ENCODE assay signal across 8 cellular contexts in genomic region chr2:234881413-234882241, GRCh38.
DNase-seq lines count a peak whose midpoint lies in the region; ATAC-seq and TF ChIP-seq lines count a peak whose summit lies in the region.

No MANE protein-coding gene starts in this region.

- H3K36me3 ChIP-seq in upper lobe of left lung, result no peaks in the 10 kb centered on the region

- peaks cover 9% of the 10 kb centered on the region for H3K27me3 Mint-ChIP-seq in activated T-cell treated with anti-CD3 and anti-CD28 coated beads, Interleukin-2, amount 50 U/mL, for 4 hours (ENCODE audit: low read depth)
- no peaks in the 10 kb centered on the region for H3K27me3 Mint-ChIP-seq in neural crest cell (ENCODE audit: low read depth)

- TF ChIP-seq POLR2A in upper lobe of left lung (IDR thresholded peaks at IDR 0.05), result no peak

- H3K9me3 ChIP-seq in upper lobe of left lung, result no peaks in the 10 kb centered on the region

- no peak overlapping the region for H3K4me3 Mint-ChIP-seq in activated T-cell treated with anti-CD3 and anti-CD28 coated beads, Interleukin-2, amount 50 U/mL, for 4 hours
- no peak overlapping the region for H3K4me3 Mint-ChIP-seq in neural crest cell

- H3K27me3 ChIP-seq in upper lobe of left lung, result no peaks in the 10 kb centered on the region

- H3K4me3 ChIP-seq in GM12875 (ENCODE audit: low read depth, low read length) (no peak overlapping the region), fibroblast of villous mesenchyme (ENCODE audit: low read depth, low read length) (peak overlapping the region; percentile 19), upper lobe of left lung (peak overlapping the region in 2 of 4 donors; percentile 25 to 26)

- no peak for TF ChIP-seq EP300 in upper lobe of left lung (IDR thresholded peaks at IDR 0.05)

- WGBS in upper lobe of left lung, 2 donors, result 33 to 38% methylated on average over 8 of the region's 8 CpGs

- no peak overlapping the region for H3K27ac ChIP-seq in 22Rv1
- H3K27ac ChIP-seq in upper lobe of left lung, result no peak overlapping the region

- peaks cover 0 to 4% (median 1%) of the 10 kb centered on the region in 4 donors for H3K4me1 ChIP-seq in upper lobe of left lung

- no peak overlapping the region for H3K27ac Mint-ChIP-seq in neural crest cell (ENCODE audit: unreplicated experiment)

- DNase-seq in NCI-H446 treated with DMSO at 0.1 percent for 48 hours (lab: John Stamatoyannopoulos, UW) (peak; percentile 14), fibroblast of villous mesenchyme (ENCODE audit: low read depth) (peak; percentile 97), neural crest cell (ENCODE audit: low read depth, low spot score) (peak; percentile 64), upper lobe of left lung (peak in 1 of 2 donors; percentile 83), cerebellar nuclear complex (lab: John Stamatoyannopoulos, UW) (no peak)
- no peak for DNase-seq in activated T-cell treated with anti-CD3 and anti-CD28 coated beads, Interleukin-2, amount 50 U/mL, for 4 hours

- H3K4me1 Mint-ChIP-seq in activated T-cell treated with anti-CD3 and anti-CD28 coated beads, Interleukin-2, amount 50 U/mL, for 4 hours (ENCODE audit: low read depth), result peaks cover 2% of the 10 kb centered on the region
- peaks cover 38% of the 10 kb centered on the region for H3K4me1 Mint-ChIP-seq in neural crest cell

- TF ChIP-seq CTCF in 22Rv1 (IDR thresholded peaks at IDR 0.05), result peak; percentile 81
- TF ChIP-seq CTCF in GM12875 (IDR thresholded peaks at IDR 0.05; ENCODE audit: borderline replicate concordance, insufficient read depth, low read depth, low read length), result peak; percentile 46; the same call in 1 of the 2 replicates
- TF ChIP-seq CTCF in fibroblast of villous mesenchyme (IDR thresholded peaks at IDR 0.05; ENCODE audit: insufficient read depth, low read depth, low read length), result peak; percentile 93
- TF ChIP-seq CTCF in neural crest cell (conservative IDR thresholded peaks at IDR 0.05), result peak; percentile 72
- peak; percentile 52 to 85 (median 64) for TF ChIP-seq CTCF in upper lobe of left lung (IDR thresholded peaks at IDR 0.05)

- peak; percentile 43 to 50 for ATAC-seq in activated T-cell treated with anti-CD3 and anti-CD28 coated beads, Interleukin-2, amount 50 U/mL, for 4 hours
- ATAC-seq in upper lobe of left lung (ENCODE audit: low FRiP score in 2 of 2), result peak; percentile 87 to 90

- no peaks in the 10 kb centered on the region for H3K36me3 Mint-ChIP-seq in activated T-cell treated with anti-CD3 and anti-CD28 coated beads, Interleukin-2, amount 50 U/mL, for 4 hours (ENCODE audit: insufficient read depth)
- peaks cover 13% of the 10 kb centered on the region for H3K36me3 Mint-ChIP-seq in neural crest cell (ENCODE audit: low read depth)

- H3K9me3 Mint-ChIP-seq in activated T-cell treated with anti-CD3 and anti-CD28 coated beads, Interleukin-2, amount 50 U/mL, for 4 hours, result no peaks in the 10 kb centered on the region
- peaks cover 3% of the 10 kb centered on the region for H3K9me3 Mint-ChIP-seq in neural crest cell

Comparison
In these comparisons a context has a peak if more than half of its experiments do, and no peak if none do; other contexts are left out.
1. DNase-seq: peak in NCI-H446 treated with DMSO at 0.1 percent for 48 hours (single experiment), fibroblast of villous mesenchyme (single experiment) and neural crest cell (single experiment); none in activated T-cell treated with anti-CD3 and anti-CD28 coated beads, Interleukin-2, amount 50 U/mL, for 4 hours (single experiment) and cerebellar nuclear complex (0 of 2).
2. Peak in every context shown above with its lines, with median percentiles within 50 percentile points of each other: CTCF ChIP-seq.